In the genomic region with DNA sequence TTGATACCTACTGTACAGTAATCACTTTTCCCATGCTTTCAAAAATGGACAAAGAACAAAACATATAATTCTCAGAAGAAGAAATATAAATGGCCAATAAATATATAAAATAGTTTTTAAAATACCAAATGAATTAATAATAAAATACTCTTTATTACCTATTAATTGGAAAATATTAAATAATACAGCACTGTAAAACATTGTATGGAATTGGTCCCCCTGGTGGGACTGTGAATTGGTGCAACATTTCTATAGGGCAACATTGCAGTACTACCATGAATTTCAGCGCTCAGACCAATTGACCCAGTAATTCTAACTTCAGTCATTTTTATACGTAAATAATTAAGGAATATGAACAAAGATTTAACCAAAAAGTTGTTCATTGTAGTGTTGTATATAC, we compare ENCODE assay signal across 26 cellular contexts.
DNase-seq lines count a peak whose midpoint lies in the region; ATAC-seq, FAIRE-seq and TF ChIP-seq lines count a peak whose summit lies in the region.
"Had no signal": no experiment of that assay in that cellular context is flagged by ENCODE, and none has a peak within 500 bp of the region (broad histone marks: within the 10 kb centered on the region; RNA-seq: fewer than 3 reads in every experiment).

No MANE protein-coding gene starts in this region.

- H3K27ac Mint-ChIP-seq in chondrocyte (ENCODE audit: unreplicated experiment) (no peak overlapping the region), mesothelial cell of epicardium (no peak overlapping the region)
- H3K27ac Mint-ChIP-seq: activated CD8-positive, alpha-beta memory T cell treated with anti-CD3 and anti-CD28 coated beads, Interleukin-2, amount 10 ng/mL, durations not matched to agents 7 days and 5 days; activated naive CD8-positive, alpha-beta T cell treated with anti-CD3 and anti-CD28 coated beads, Interleukin-2, amount 10 ng/mL, durations not matched to agents 7 days and 5 days; activated T-helper 17 cell treated with anti-CD3 and anti-CD28 coated beads, Interleukin-2, amount 50 U/mL, for 72 hours; IgD-negative memory B cell; immature natural killer cell had no signal

- intact Hi-C loops in sciatic nerve (cut with DNase I): no loop called here

- H3K4me3 ChIP-seq in AG10803 (ENCODE audit: low read length): no peak overlapping the region
- H3K4me3 ChIP-seq: dorsolateral prefrontal cortex, esophagus muscularis mucosa, GM12878, heart left ventricle, right atrium auricular region, suprapubic skin had no signal

- no peaks in the 10 kb centered on the region for H3K9me3 Mint-ChIP-seq in chondrocyte (ENCODE audit: low read depth)
- no peaks in the 10 kb centered on the region for H3K9me3 Mint-ChIP-seq in mesothelial cell of epicardium
- H3K9me3 Mint-ChIP-seq: activated naive CD8-positive, alpha-beta T cell treated with anti-CD3 and anti-CD28 coated beads, Interleukin-2, amount 10 ng/mL, durations not matched to agents 7 days and 5 days; activated T-helper 17 cell treated with anti-CD3 and anti-CD28 coated beads, Interleukin-2, amount 50 U/mL, for 72 hours; IgD-negative memory B cell; immature natural killer cell had no signal

- TF ChIP-seq POLR2A in erythroblast (IDR thresholded peaks at IDR 0.05; ENCODE audit: low read length): no peak

- ATAC-seq in sciatic nerve: no peak
- ATAC-seq in GM21529 (IDR thresholded peaks at IDR 0.05; ENCODE audit: unreplicated experiment): no peak
- ATAC-seq: activated CD8-positive, alpha-beta memory T cell treated with anti-CD3 and anti-CD28 coated beads, Interleukin-2, amount 10 ng/mL, durations not matched to agents 7 days and 5 days; activated T-helper 17 cell treated with anti-CD3 and anti-CD28 coated beads, Interleukin-2, amount 50 U/mL, for 72 hours; GM12878; heart left ventricle; left ventricle myocardium superior had no signal

- no peaks in the 10 kb centered on the region for H3K27me3 Mint-ChIP-seq in chondrocyte (ENCODE audit: low read depth)
- H3K27me3 Mint-ChIP-seq in mesothelial cell of epicardium (ENCODE audit: low read depth): no peaks in the 10 kb centered on the region
- H3K27me3 Mint-ChIP-seq: activated CD8-positive, alpha-beta memory T cell treated with anti-CD3 and anti-CD28 coated beads, Interleukin-2, amount 10 ng/mL, durations not matched to agents 7 days and 5 days; activated naive CD8-positive, alpha-beta T cell treated with anti-CD3 and anti-CD28 coated beads, Interleukin-2, amount 10 ng/mL, durations not matched to agents 7 days and 5 days; activated T-helper 17 cell treated with anti-CD3 and anti-CD28 coated beads, Interleukin-2, amount 50 U/mL, for 72 hours; IgD-negative memory B cell had no signal

- DNase-seq in AG10803 (ENCODE audit: low read depth) (no peak), HT-29 (ENCODE audit: low spot score) (peak; percentile 2), chondrocyte (ENCODE audit: low spot score) (no peak), mesothelial cell of epicardium (ENCODE audit: low spot score in 2 of 2, unreplicated experiment in 2 of 2) (no peak), sciatic nerve (ENCODE audit: low spot score) (no peak), erythroblast (lab: John Stamatoyannopoulos, UW) (no peak), D721Med (ENCODE audit: insufficient read length, low spot score) (no peak)
- DNase-seq: activated CD4-positive, alpha-beta T cell treated with anti-CD3 and anti-CD28 coated beads for 4 hours; activated CD8-positive, alpha-beta memory T cell treated with anti-CD3 and anti-CD28 coated beads, Interleukin-2, amount 10 ng/mL, durations not matched to agents 7 days and 5 days; activated naive CD8-positive, alpha-beta T cell treated with anti-CD3 and anti-CD28 coated beads, Interleukin-2, amount 10 ng/mL, durations not matched to agents 7 days and 5 days; dorsolateral prefrontal cortex; heart left ventricle; immature natural killer cell; left ventricle myocardium superior; NCI-H1694; NCI-H345; NK-92 treated with Interleukin-12 subunit alpha and Interleukin-12 subunit beta, amount 100 ng/mL, for 24 hours had no signal

- TF ChIP-seq CTCF in AG10803 (conservative IDR thresholded peaks at IDR 0.05; ENCODE audit: low read length) (peak; percentile 28; the same call in 1 of the 2 replicates), chondrocyte (IDR thresholded peaks at IDR 0.05) (peak; percentile 70), mesothelial cell of epicardium (IDR thresholded peaks at IDR 0.05; ENCODE audit: unreplicated experiment) (peak; percentile 45), D721Med (IDR thresholded peaks at IDR 0.05; ENCODE audit: insufficient read depth, missing control alignments) (no peak)

- H3K4me3 Mint-ChIP-seq in chondrocyte (ENCODE audit: unreplicated experiment): no peak overlapping the region
- no peak overlapping the region for H3K4me3 Mint-ChIP-seq in mesothelial cell of epicardium
- H3K4me3 Mint-ChIP-seq: activated CD8-positive, alpha-beta memory T cell treated with anti-CD3 and anti-CD28 coated beads, Interleukin-2, amount 10 ng/mL, durations not matched to agents 7 days and 5 days; activated naive CD8-positive, alpha-beta T cell treated with anti-CD3 and anti-CD28 coated beads, Interleukin-2, amount 10 ng/mL, durations not matched to agents 7 days and 5 days; activated T-helper 17 cell treated with anti-CD3 and anti-CD28 coated beads, Interleukin-2, amount 50 U/mL, for 72 hours; IgD-negative memory B cell; immature natural killer cell had no signal

- H3K36me3 Mint-ChIP-seq in chondrocyte (ENCODE audit: low read depth): no peaks in the 10 kb centered on the region
- no peaks in the 10 kb centered on the region for H3K36me3 Mint-ChIP-seq in mesothelial cell of epicardium
- H3K36me3 Mint-ChIP-seq: activated CD8-positive, alpha-beta memory T cell treated with anti-CD3 and anti-CD28 coated beads, Interleukin-2, amount 10 ng/mL, durations not matched to agents 7 days and 5 days; activated naive CD8-positive, alpha-beta T cell treated with anti-CD3 and anti-CD28 coated beads, Interleukin-2, amount 10 ng/mL, durations not matched to agents 7 days and 5 days; immature natural killer cell had no signal

- H3K4me1 Mint-ChIP-seq in chondrocyte (ENCODE audit: low read depth) (peaks cover 3% of the 10 kb centered on the region), mesothelial cell of epicardium (peaks cover 3% of the 10 kb centered on the region)
- H3K4me1 Mint-ChIP-seq: activated CD8-positive, alpha-beta memory T cell treated with anti-CD3 and anti-CD28 coated beads, Interleukin-2, amount 10 ng/mL, durations not matched to agents 7 days and 5 days; activated naive CD8-positive, alpha-beta T cell treated with anti-CD3 and anti-CD28 coated beads, Interleukin-2, amount 10 ng/mL, durations not matched to agents 7 days and 5 days; activated T-helper 17 cell treated with anti-CD3 and anti-CD28 coated beads, Interleukin-2, amount 50 U/mL, for 72 hours; IgD-negative memory B cell; immature natural killer cell had no signal

- no peak for FAIRE-seq in D721Med (lab: Jason Lieb, UNC)
- FAIRE-seq: GM12878, GM19239, H54 had no signal
